In the genomic region with DNA sequence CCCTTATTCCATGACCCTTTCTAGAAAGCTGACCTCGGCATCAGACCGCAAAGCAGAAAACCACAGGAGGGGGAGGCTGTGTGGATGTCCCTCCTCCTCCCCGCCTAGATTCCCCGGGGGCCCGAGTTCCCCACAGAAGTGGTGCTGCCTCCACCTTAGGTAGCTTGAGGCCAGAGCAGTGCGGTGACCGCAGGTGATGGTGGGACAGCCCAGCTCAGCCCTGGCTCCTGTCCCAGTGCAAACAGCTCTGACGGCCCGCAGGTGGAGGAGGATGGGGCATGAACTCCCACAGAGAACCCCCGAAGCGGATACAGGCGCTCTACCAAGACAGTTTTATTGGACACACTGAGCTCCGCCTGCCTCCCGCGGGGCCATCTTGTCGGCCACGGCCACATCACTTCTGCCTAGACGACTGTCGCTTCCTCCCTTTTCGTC, we compare ENCODE assay signal across 17 cellular contexts.
"Had no signal": no experiment of that assay in that cellular context is flagged by ENCODE, and none has a peak within 500 bp of the region (broad histone marks: within the 10 kb centered on the region; RNA-seq: fewer than 3 reads in every experiment).

No MANE protein-coding gene starts in this region.

- H3K9me3 Mint-ChIP-seq: activated B cell treated with CpG ODN at 0.5 μM for 24 hours; activated CD4-positive, alpha-beta T cell treated with anti-CD3 and anti-CD28 coated beads, Interleukin-2, amount 10 ng/mL, durations not matched to agents 24 days and 14 days; activated T-helper 1 cell treated with anti-CD3 and anti-CD28 coated beads, Interleukin-12 subunit alpha, Interleukin-12 subunit beta, Interleukin-2, Interleukin-4 antibody, amounts not matched to agents 30 ng/mL and 10 ng/mL and 1 ng/mL, durations not matched to agents 14 hours and 24 hours and 36 hours; mesothelial cell of epicardium; stimulated activated naive CD8-positive, alpha-beta T cell treated with anti-CD3 and anti-CD28 coated beads, Interleukin-15, Interleukin-2, amounts not matched to agents 100 ng/mL and 50 ng/mL, for 24 hours had no signal

- H3K27ac ChIP-seq: adrenal gland, body of pancreas, lower lobe of right lung, right lobe of liver, upper lobe of left lung had no signal

- FAIRE-seq: frontal cortex had no signal

- H3K27ac Mint-ChIP-seq: activated B cell treated with CpG ODN at 0.5 μM for 24 hours; activated CD4-positive, alpha-beta T cell treated with anti-CD3 and anti-CD28 coated beads, Interleukin-2, amount 10 ng/mL, durations not matched to agents 24 days and 14 days; activated T-helper 1 cell treated with anti-CD3 and anti-CD28 coated beads, Interleukin-12 subunit alpha, Interleukin-12 subunit beta, Interleukin-2, Interleukin-4 antibody, amounts not matched to agents 30 ng/mL and 10 ng/mL and 1 ng/mL, durations not matched to agents 14 hours and 24 hours and 36 hours; mesothelial cell of epicardium; stimulated activated naive CD8-positive, alpha-beta T cell treated with anti-CD3 and anti-CD28 coated beads, Interleukin-15, Interleukin-2, amounts not matched to agents 100 ng/mL and 50 ng/mL, for 24 hours had no signal

- DNase-seq: activated B cell treated with CpG ODN at 0.5 μM for 24 hours; activated CD4-positive, alpha-beta T cell treated with anti-CD3 and anti-CD28 coated beads, Interleukin-2, amount 10 ng/mL, durations not matched to agents 24 days and 14 days; activated naive CD4-positive, alpha-beta T cell treated with Interleukin-2 at 50 U/mL for 16 hours; adrenal gland; body of pancreas; central memory CD4-positive, alpha-beta T cell; cortex of kidney; effector CD8-positive, alpha-beta T cell; lower lobe of right lung; stimulated activated CD4-positive, alpha-beta T cell treated with anti-CD3 and anti-CD28 coated beads, Interleukin-2, amount 100 ng/mL, for 24 hours; T1000; upper lobe of left lung had no signal

- H3K4me1 Mint-ChIP-seq: activated B cell treated with CpG ODN at 0.5 μM for 24 hours; activated CD4-positive, alpha-beta T cell treated with anti-CD3 and anti-CD28 coated beads, Interleukin-2, amount 10 ng/mL, durations not matched to agents 24 days and 14 days had no signal

- H3K4me3 ChIP-seq: adrenal gland, body of pancreas, lower lobe of right lung, right lobe of liver, upper lobe of left lung had no signal

- H3K4me1 ChIP-seq: adrenal gland, body of pancreas, lower lobe of right lung, upper lobe of left lung had no signal

- H3K9me3 ChIP-seq: adrenal gland, body of pancreas, lower lobe of right lung, right lobe of liver, upper lobe of left lung had no signal

- ATAC-seq: body of pancreas, lower lobe of right lung, right lobe of liver had no signal

- H3K4me3 Mint-ChIP-seq: activated B cell treated with CpG ODN at 0.5 μM for 24 hours; activated CD4-positive, alpha-beta T cell treated with anti-CD3 and anti-CD28 coated beads, Interleukin-2, amount 10 ng/mL, durations not matched to agents 24 days and 14 days; activated T-helper 1 cell treated with anti-CD3 and anti-CD28 coated beads, Interleukin-12 subunit alpha, Interleukin-12 subunit beta, Interleukin-2, Interleukin-4 antibody, amounts not matched to agents 30 ng/mL and 10 ng/mL and 1 ng/mL, durations not matched to agents 14 hours and 24 hours and 36 hours; mesothelial cell of epicardium; stimulated activated naive CD8-positive, alpha-beta T cell treated with anti-CD3 and anti-CD28 coated beads, Interleukin-15, Interleukin-2, amounts not matched to agents 100 ng/mL and 50 ng/mL, for 24 hours had no signal

- H3K27me3 Mint-ChIP-seq: activated B cell treated with CpG ODN at 0.5 μM for 24 hours; activated CD4-positive, alpha-beta T cell treated with anti-CD3 and anti-CD28 coated beads, Interleukin-2, amount 10 ng/mL, durations not matched to agents 24 days and 14 days; stimulated activated naive CD8-positive, alpha-beta T cell treated with anti-CD3 and anti-CD28 coated beads, Interleukin-15, Interleukin-2, amounts not matched to agents 100 ng/mL and 50 ng/mL, for 24 hours had no signal

- H3K27me3 ChIP-seq: adrenal gland, body of pancreas, right lobe of liver, upper lobe of left lung had no signal

- H3K36me3 Mint-ChIP-seq: mesothelial cell of epicardium had no signal
